8 cellular contexts compared by ENCODE assay signal in genomic region chr1:19476440-19477190, GRCh38. TPM values are rescaled to one million over a fixed set of nuclear protein-coding genes. Genes with fewer than 3 reads are reported as not detected.
A peak's percentile ranks its signal among the peaks of the same experiment; 100 is the strongest.
DNase-seq lines count a peak whose midpoint lies in the region; ATAC-seq, FAIRE-seq and TF ChIP-seq lines count a peak whose summit lies in the region.

No MANE protein-coding gene starts in this region.

- dilution Hi-C loops in endothelial cell of umbilical vein (cut with MboI; ENCODE audit: extremely low pct_ligation_motif_present, low sequenced_read_pairs), result no loop called here

- CTCF ChIA-PET in CD8-positive, alpha-beta memory T cell (lab: Charles Lee), result interaction anchor here (1.0 to 2.1 kb wide), 5 partner anchors 9 to 105 kb away, joined by 3 to 9 read pairs (median 3); no protein-coding TSS in a partner anchor
- CTCF ChIA-PET in HEK293 (lab: Yijun Ruan, JAX) (interaction anchor here (0.6 kb wide), 1 partner anchor 16 kb away, joined by 5 read pairs; no protein-coding TSS in a partner anchor), T-cell (lab: Charles Lee) (interaction anchor here in 1 of 2 donors (0.9 kb wide), 1 partner anchor 13 kb away, joined by 4 read pairs; no protein-coding TSS in a partner anchor), endothelial cell of umbilical vein (lab: Charles Lee) (interaction anchor here (1.0 to 2.5 kb wide), 7 partner anchors 9 to 174 kb away, joined by 3 to 8 read pairs (median 6); partner anchors contain the start of gene CAPZB)

- H3K27me3 ChIP-seq in CD8-positive, alpha-beta memory T cell (ENCODE audit: insufficient read depth, low read length, poor library complexity, severe bottlenecking), result no peaks in the 10 kb centered on the region
- H3K27me3 ChIP-seq in endothelial cell of umbilical vein (ENCODE audit: control insufficient read depth in 2 of 2, insufficient read depth in 2 of 2, low read length in 2 of 2), result no peaks in the 10 kb centered on the region
- H3K27me3 ChIP-seq in skeletal muscle tissue (ENCODE audit: control insufficient read depth in 3 of 3, insufficient read depth in 3 of 3, low read length in 3 of 3), result no peaks in the 10 kb centered on the region
- H3K27me3 ChIP-seq in HAP-1 (ENCODE audit: low read depth), result no peaks in the 10 kb centered on the region
- no peaks in the 10 kb centered on the region for H3K27me3 ChIP-seq in hepatocyte

- DNase-seq in CD8-positive, alpha-beta memory T cell, result peak in 4 of 5 donors; percentile 46 to 67 (median 60)
- peak in 25 of 34 experiments; percentile 13 to 67 (median 45) for DNase-seq in T-cell
- DNase-seq in endothelial cell of umbilical vein (ENCODE audit: low read depth, low spot score), result peak; percentile 97
- no peak for DNase-seq in HAP-1 (ENCODE audit: low spot score in 2 of 2)
- no peak for DNase-seq in kidney
- DNase-seq in hepatocyte (ENCODE audit: low spot score), result no peak

- peak; percentile 55 to 75 (median 70) for ATAC-seq in T-cell (replicated peaks in 1 of 4)

- H3K27ac Mint-ChIP-seq in CD8-positive, alpha-beta memory T cell, result peak overlapping the region; percentile 87 to 98 (median 97)
- peak overlapping the region; percentile 96 to 98 for H3K27ac Mint-ChIP-seq in T-cell

- H3K4me2 ChIP-seq in endothelial cell of umbilical vein (ENCODE audit: insufficient read depth, low read length) (peak overlapping the region; percentile 48), hepatocyte (no peak overlapping the region)

- H3K4me3 Mint-ChIP-seq in CD8-positive, alpha-beta memory T cell, result peak overlapping the region; percentile 76 to 90 (median 86)
- peak overlapping the region; percentile 73 to 83 (median 77) for H3K4me3 Mint-ChIP-seq in T-cell

- intact Hi-C loops in endothelial cell of umbilical vein (cut with micrococcal nuclease), result loop anchor here (1.0 to 2.0 kb wide), 4 partner anchors 9 to 40 kb away; partner anchors contain the start of gene CAPZB
- intact Hi-C loops in kidney (cut with DNase I), result no loop called here

- no TSS peak for BruUV-seq in endothelial cell of umbilical vein (replicated peaks; lab: Mats Ljungman, UMichigan)

- no peak overlapping the region for H2AFZ ChIP-seq in endothelial cell of umbilical vein (ENCODE audit: low read depth, low read length)
- H2AFZ ChIP-seq in hepatocyte, result no peak overlapping the region

- peak overlapping the region; percentile 74 for H3K27ac ChIP-seq in CD8-positive, alpha-beta memory T cell (ENCODE audit: low read depth, low read length)
- H3K27ac ChIP-seq in HEK293 (ENCODE audit: extremely low read depth, low read depth, low read length) (no peak overlapping the region), endothelial cell of umbilical vein (ENCODE audit: insufficient read depth, low read depth, low read length) (peak overlapping the region; percentile 83), skeletal muscle tissue (ENCODE audit: low read depth, low read length) (peak overlapping the region; percentile 38), kidney (ENCODE audit: low read depth in 2 of 2, low read length in 2 of 2) (peak overlapping the region in 1 of 2 donors; percentile 59), hepatocyte (no peak overlapping the region)

- no peaks in the 10 kb centered on the region for H3K9me1 ChIP-seq in endothelial cell of umbilical vein (replicated peaks; ENCODE audit: control insufficient read depth, extremely low read depth, insufficient read depth, low read length)

- H3K4me3 ChIP-seq in CD8-positive, alpha-beta memory T cell (ENCODE audit: low read length), result peak overlapping the region; percentile 70
- H3K4me3 ChIP-seq in HEK293 (ENCODE audit: low read depth, low read length) (no peak overlapping the region), endothelial cell of umbilical vein (replicated peaks in 1 of 3; ENCODE audit: insufficient read depth in 1 of 3, low read depth in 1 of 3, low read length in 3 of 3) (no peak overlapping the region), skeletal muscle tissue (ENCODE audit: low read length in 3 of 3) (no peak overlapping the region), HAP-1 (no peak overlapping the region), kidney (ENCODE audit: low read length in 2 of 2) (no peak overlapping the region), hepatocyte (no peak overlapping the region)

- peak; percentile 94 for FAIRE-seq in endothelial cell of umbilical vein (lab: Jason Lieb, UNC)
- FAIRE-seq in kidney (lab: Jason Lieb, UNC), result no peak

- H3K4me1 Mint-ChIP-seq in CD8-positive, alpha-beta memory T cell, result peaks cover 88 to 99% (median 95%) of the 10 kb centered on the region in 3 donors
- peaks cover 85 to 97% (median 96%) of the 10 kb centered on the region in 3 donors for H3K4me1 Mint-ChIP-seq in T-cell

- peaks cover 96% of the 10 kb centered on the region for H3K4me1 ChIP-seq in CD8-positive, alpha-beta memory T cell (ENCODE audit: insufficient read depth, low read length)
- H3K4me1 ChIP-seq in HEK293 (ENCODE audit: control insufficient read depth, insufficient read depth, low read length) (no peaks in the 10 kb centered on the region), endothelial cell of umbilical vein (ENCODE audit: control insufficient read depth, extremely low read depth, insufficient read depth, low read length) (peaks cover 41% of the 10 kb centered on the region), skeletal muscle tissue (ENCODE audit: control insufficient read depth in 3 of 3, insufficient read depth in 3 of 3, low read length in 3 of 3) (peaks cover 69 to 81% (median 72%) of the 10 kb centered on the region in 3 donors), HAP-1 (no peaks in the 10 kb centered on the region), kidney (ENCODE audit: control insufficient read depth in 1 of 2, insufficient read depth in 1 of 2, low read depth in 1 of 2, low read length in 2 of 2) (peaks cover 19 to 31% of the 10 kb centered on the region in 2 donors), hepatocyte (ENCODE audit: insufficient read depth) (peaks cover 23% of the 10 kb centered on the region)

- WGBS in hepatocyte (ENCODE audit: low lambda C conversion rate, missing lambda C conversion rate), result 82% methylated on average over 12 of the region's 12 CpGs

- no peaks in the 10 kb centered on the region for H3K27me3 Mint-ChIP-seq in CD8-positive, alpha-beta memory T cell
- H3K27me3 Mint-ChIP-seq in T-cell, result no peaks in the 10 kb centered on the region

- peaks cover 8% of the 10 kb centered on the region for H3K36me3 ChIP-seq in CD8-positive, alpha-beta memory T cell (ENCODE audit: insufficient read depth, low read length)
- peaks cover 0 to 71% of the 10 kb centered on the region in 2 experiments; a peak in 2 of 3 replicates for H3K36me3 ChIP-seq in HEK293 (ENCODE audit: control insufficient read depth in 2 of 2, insufficient read depth in 1 of 2, low read length in 2 of 2)
- H3K36me3 ChIP-seq in endothelial cell of umbilical vein (ENCODE audit: control insufficient read depth in 2 of 2, extremely low read depth in 1 of 2, insufficient read depth in 2 of 2, low read length in 2 of 2), result peaks cover 0 to 1% of the 10 kb centered on the region in 2 experiments
- H3K36me3 ChIP-seq in skeletal muscle tissue (ENCODE audit: control insufficient read depth in 3 of 3, insufficient read depth in 3 of 3, low read length in 3 of 3), result peaks cover 0 to 11% (median 5%) of the 10 kb centered on the region in 3 donors
- H3K36me3 ChIP-seq in HAP-1 (replicated peaks), result peaks cover 27% of the 10 kb centered on the region
- H3K36me3 ChIP-seq in kidney (ENCODE audit: control insufficient read depth in 1 of 2, insufficient read depth in 2 of 2, low read length in 2 of 2), result peaks cover 0 to 4% of the 10 kb centered on the region in 2 donors
- H3K36me3 ChIP-seq in hepatocyte (replicated peaks; ENCODE audit: insufficient read depth, low read depth), result no peaks in the 10 kb centered on the region

- no peaks in the 10 kb centered on the region for H3K9me3 ChIP-seq in CD8-positive, alpha-beta memory T cell (ENCODE audit: low read length)
- H3K9me3 ChIP-seq in HEK293 (ENCODE audit: control insufficient read depth, insufficient read depth, low read depth, low read length) (no peaks in the 10 kb centered on the region), endothelial cell of umbilical vein (replicated peaks; ENCODE audit: control insufficient read depth, insufficient read depth, low read length) (no peaks in the 10 kb centered on the region), skeletal muscle tissue (ENCODE audit: control insufficient read depth in 3 of 3, low read length in 3 of 3) (no peaks in the 10 kb centered on the region), HAP-1 (no peaks in the 10 kb centered on the region), kidney (ENCODE audit: control insufficient read depth in 1 of 2, low read length in 2 of 2) (no peaks in the 10 kb centered on the region), hepatocyte (ENCODE audit: low read depth) (no peaks in the 10 kb centered on the region)

- in situ Hi-C loops in HAP-1 (cut with MboI; ENCODE audit: low sequenced_read_pairs), result no loop called here

- peak; percentile 70 for TF ChIP-seq POLR2A in endothelial cell of umbilical vein (IDR thresholded peaks at IDR 0.05; ENCODE audit: low read depth, low read length)

- H3K36me3 Mint-ChIP-seq in CD8-positive, alpha-beta memory T cell, result peaks cover 0 to 57% (median 7%) of the 10 kb centered on the region in 3 donors
- H3K36me3 Mint-ChIP-seq in T-cell, result peaks cover 28% of the 10 kb centered on the region

- peaks cover 7% of the 10 kb centered on the region for H4K20me1 ChIP-seq in endothelial cell of umbilical vein (replicated peaks; ENCODE audit: control insufficient read depth, extremely low read depth, insufficient read depth, low read length)
- H4K20me1 ChIP-seq in hepatocyte (ENCODE audit: insufficient read depth, poor library complexity, severe bottlenecking), result peaks cover 94% of the 10 kb centered on the region

- H3K9ac ChIP-seq in endothelial cell of umbilical vein (replicated peaks; ENCODE audit: extremely low read depth, insufficient read depth, low read length), result peak overlapping the region; percentile 14
- H3K9ac ChIP-seq in skeletal muscle tissue (ENCODE audit: low read depth in 1 of 3, low read length in 3 of 3), result peak overlapping the region in 1 of 3 donors; percentile 4
- H3K9ac ChIP-seq in kidney (ENCODE audit: low read length in 2 of 2), result no peak overlapping the region

- H3K79me2 ChIP-seq in endothelial cell of umbilical vein (ENCODE audit: control insufficient read depth, insufficient read depth, low read length) (peaks cover 92% of the 10 kb centered on the region), hepatocyte (peaks cover 98% of the 10 kb centered on the region)

- TF ChIP-seq CTCF in HEK293 (tag by site-specific recombination; IDR thresholded peaks at IDR 0.05), result no peak
- no peak for TF ChIP-seq CTCF in endothelial cell of umbilical vein (IDR thresholded peaks at IDR 0.05; ENCODE audit: extremely low read depth in 1 of 2, insufficient read depth in 1 of 2, low read depth in 1 of 2, low read length in 2 of 2)
- no peak for TF ChIP-seq CTCF in kidney (IDR thresholded peaks at IDR 0.05; ENCODE audit: borderline replicate concordance, extremely low read depth, insufficient read depth)
- TF ChIP-seq CTCF in hepatocyte (IDR thresholded peaks at IDR 0.05; ENCODE audit: poor library complexity), result no peak

- H3K9me2 ChIP-seq in hepatocyte (replicated peaks; ENCODE audit: insufficient read depth), result no peaks in the 10 kb centered on the region

- no peaks in the 10 kb centered on the region for H3K9me3 Mint-ChIP-seq in CD8-positive, alpha-beta memory T cell
- no peaks in the 10 kb centered on the region for H3K9me3 Mint-ChIP-seq in T-cell

- POLR2A ChIA-PET in CD8-positive, alpha-beta memory T cell (lab: Charles Lee), result interaction anchor here (0.7 to 2.4 kb wide), 7 partner anchors 9 to 121 kb away, joined by 3 to 19 read pairs (median 6); partner anchors contain the start of gene CAPZB
- POLR2A ChIA-PET in HEK293 (lab: Yijun Ruan, JAX), result interaction anchor here (1.3 kb wide), 1 partner anchor 9 kb away, joined by 3 read pairs; the partner anchor contains the start of gene CAPZB
- POLR2A ChIA-PET in T-cell (lab: Charles Lee), result interaction anchor here (0.7 to 1.1 kb wide), 2 partner anchors 13 to 22 kb away, joined by 3 read pairs; no protein-coding TSS in a partner anchor
- POLR2A ChIA-PET in endothelial cell of umbilical vein (lab: Charles Lee), result interaction anchor here (0.6 to 1.0 kb wide), 3 partner anchors 8 to 155 kb away, joined by 3 read pairs; partner anchors contain the start of gene CAPZB

RNA-seq across cellular contexts. Expression of gene CAPZB, which starts 8.7 kb away (rescaled TPM):
- total RNA-seq in CD8-positive, alpha-beta memory T cell, result 100 to 1,000 TPM; 284 to 289 TPM
- polyA plus RNA-seq in CD8-positive, alpha-beta memory T cell, result 540 TPM
- total RNA-seq in T-cell (100 to 1,000 TPM; 272 to 342 (median 320) TPM), endothelial cell of umbilical vein (339 and 347 TPM in 2 replicates), skeletal muscle tissue (67.3 TPM), kidney (265 TPM), hepatocyte (139 and 165 TPM in 2 replicates)
- polyA plus RNA-seq in endothelial cell of umbilical vein (145 and 196 TPM in 2 replicates), kidney (ENCODE audit: insufficient read depth, low read depth, low replicate concordance) (253 TPM), hepatocyte (260 and 261 TPM in 2 replicates)
- polyA plus RNA-seq in endothelial cell of umbilical vein (2011; cell fraction: cytosol; rRNA removed), result 324 and 349 TPM in 2 replicates
- polyA plus RNA-seq in endothelial cell of umbilical vein (2011; cell fraction: nucleus; rRNA removed), result 134 and 156 TPM in 2 replicates
- 289 and 327 TPM in 2 replicates for polyA plus RNA-seq in endothelial cell of umbilical vein (2012)
- 88.2 and 117 TPM in 2 replicates for polyA minus RNA-seq in endothelial cell of umbilical vein
- polyA minus RNA-seq in endothelial cell of umbilical vein (2011; cell fraction: cytosol; rRNA and poly(A)+ RNA removed), result 35.2 TPM
- 33.1 and 43.8 TPM in 2 replicates for polyA minus RNA-seq in endothelial cell of umbilical vein (2011; cell fraction: nucleus; rRNA and poly(A)+ RNA removed)

Comparison
In these comparisons a context has a peak if more than half of its experiments do, and no peak if none do; other contexts are left out.
1. DNase-seq: peak in CD8-positive, alpha-beta memory T cell (4 of 5), T-cell (25 of 34) and endothelial cell of umbilical vein (single experiment); none in HAP-1 (0 of 2), kidney (single experiment) and hepatocyte (single experiment).
2. H3K27ac ChIP-seq: peak in CD8-positive, alpha-beta memory T cell (single experiment), endothelial cell of umbilical vein (single experiment) and skeletal muscle tissue (single experiment); none in HEK293 (single experiment) and hepatocyte (single experiment).